In genomic region chr9:14790628-14791027, GRCh38 we compare ENCODE assay signal across 27 cellular contexts.
"Had no signal": no experiment of that assay in that cellular context is flagged by ENCODE, and none has a peak within 500 bp of the region (broad histone marks: within the 10 kb centered on the region; RNA-seq: fewer than 3 reads in every experiment).

No MANE protein-coding gene starts in this region.

- ATAC-seq: left colon; left lung; lower lobe of right lung; naive thymus-derived CD8-positive, alpha-beta T cell; pancreas; right cardiac atrium; sciatic nerve; stimulated activated naive B cell treated with anti-CD40 and anti-IgM and Interleukin-4, amounts not matched to agents 10 μg/mL and 1 μg/mL and 100 μg/mL, for 72 hours; stimulated activated naive CD8-positive, alpha-beta T cell treated with anti-CD3 and anti-CD28 coated beads, Interleukin-15, Interleukin-2, amounts not matched to agents 100 U/mL and 50 U/mL, for 24 hours; upper lobe of right lung had no signal

- H3K27ac ChIP-seq: left lung, lower lobe of right lung, pancreas, prostate gland, skin epidermis, stomach, suprapubic skin, thoracic aorta, tibial artery, upper lobe of right lung had no signal

- H3K4me1 ChIP-seq: left lung, lower lobe of right lung, pancreas, prostate gland, stomach, suprapubic skin, upper lobe of right lung had no signal

- H3K27me3 ChIP-seq: left lung, pancreas, stomach, suprapubic skin, tibial artery, upper lobe of right lung had no signal

- DNase-seq: hippocampal formation; kidney; left colon; left lung; lower lobe of right lung; mammary epithelial cell; mesenchymal stem cell; naive thymus-derived CD8-positive, alpha-beta T cell; nucleus accumbens; pancreas; retina; right cardiac atrium; stimulated activated CD4-positive, alpha-beta T cell treated with anti-CD3 and anti-CD28 coated beads, Interleukin-12 subunit alpha, Interleukin-12 subunit beta, amount 100 ng/mL, for 4 hours; stimulated activated CD4-positive, alpha-beta T cell treated with anti-CD3 and anti-CD28 coated beads, Interleukin-15, amount 100 ng/mL, for 24 hours; stimulated activated CD4-positive, alpha-beta T cell treated with anti-CD3 and anti-CD28 coated beads, Interleukin-2, amount 100 ng/mL, for 24 hours; stimulated activated CD4-positive, alpha-beta T cell treated with anti-CD3 and anti-CD28 coated beads, Interleukin-4, amount 100 ng/mL, for 1 hour; stimulated activated naive B cell treated with anti-CD40 and anti-IgM and Interleukin-4, amounts not matched to agents 10 μg/mL and 1 μg/mL and 100 μg/mL, for 72 hours; stimulated activated naive CD8-positive, alpha-beta T cell treated with anti-CD3 and anti-CD28 coated beads, Interleukin-15, Interleukin-2, amounts not matched to agents 100 U/mL and 50 U/mL, for 24 hours; stomach; tibial artery; trophoblast cell; upper lobe of right lung had no signal

- H3K4me3 ChIP-seq: left lung, lower lobe of right lung, pancreas, prostate gland, skin epidermis, stomach, suprapubic skin, thoracic aorta, tibial artery, upper lobe of right lung had no signal

- H3K36me3 ChIP-seq: left lung, lower lobe of right lung, prostate gland, stomach, suprapubic skin, upper lobe of right lung had no signal

- H3K9me3 ChIP-seq: left lung, lower lobe of right lung, pancreas, prostate gland, stomach, suprapubic skin, thoracic aorta, tibial artery, upper lobe of right lung had no signal
